11 cellular contexts compared by ENCODE assay signal in genomic region chr2:231162036-231162345, GRCh38. TPM values are rescaled to one million over a fixed set of nuclear protein-coding genes. Genes with fewer than 3 reads are reported as not detected.
DNase-seq lines count a peak whose midpoint lies in the region; ATAC-seq and TF ChIP-seq lines count a peak whose summit lies in the region.
"Had no signal": no experiment of that assay in that cellular context is flagged by ENCODE, and none has a peak within 500 bp of the region (broad histone marks: within the 10 kb centered on the region; RNA-seq: fewer than 3 reads in every experiment).

No MANE protein-coding gene starts in this region.

- 72 to 81% methylated on average over 1 of the region's 1 CpG for WGBS in thyroid gland, 2 donors

- peaks cover 43% of the 10 kb centered on the region for H3K36me3 Mint-ChIP-seq in activated CD4-positive, alpha-beta T cell treated with anti-CD3 and anti-CD28 coated beads for 36 hours (ENCODE audit: low read depth)

- POLR2A ChIA-PET in activated CD4-positive, alpha-beta T cell treated with anti-CD3 and anti-CD28 coated beads for 36 hours (lab: Charles Lee) = no interaction called here

- in situ Hi-C loops in astrocyte of the cerebellum (cut with HindIII; ENCODE audit: low sequenced_read_pairs) = no loop called here

- CTCF ChIA-PET in activated CD4-positive, alpha-beta T cell treated with anti-CD3 and anti-CD28 coated beads for 36 hours (lab: Charles Lee) = no interaction called here

- no peak overlapping the region for H3K4me3 Mint-ChIP-seq in activated CD4-positive, alpha-beta T cell treated with anti-CD3 and anti-CD28 coated beads for 36 hours
- H3K4me3 Mint-ChIP-seq: B cell had no signal

- no peaks in the 10 kb centered on the region for H3K9me3 Mint-ChIP-seq in activated CD4-positive, alpha-beta T cell treated with anti-CD3 and anti-CD28 coated beads for 36 hours (ENCODE audit: low read depth)

- peak overlapping the region; percentile 0 to 53 (median 30) for H3K27ac ChIP-seq in thyroid gland

- intact Hi-C loops in activated CD4-positive, alpha-beta T cell treated with anti-CD3 and anti-CD28 coated beads for 36 hours (cut with DNase I, micrococcal nuclease) = no loop called here
- intact Hi-C loops in thyroid gland (cut with DNase I) = no loop called here
- intact Hi-C loops in head of caudate nucleus (cut with DNase I) = no loop called here

- ATAC-seq in activated CD4-positive, alpha-beta T cell treated with anti-CD3 and anti-CD28 coated beads for 36 hours = peak; percentile 16
- no peak for ATAC-seq in HG03159 (IDR thresholded peaks at IDR 0.05; ENCODE audit: unreplicated experiment)

- no peaks in the 10 kb centered on the region for H3K27me3 Mint-ChIP-seq in activated CD4-positive, alpha-beta T cell treated with anti-CD3 and anti-CD28 coated beads for 36 hours
- H3K27me3 Mint-ChIP-seq: B cell had no signal

- H3K4me1 Mint-ChIP-seq in activated CD4-positive, alpha-beta T cell treated with anti-CD3 and anti-CD28 coated beads for 36 hours = peaks cover 20% of the 10 kb centered on the region

- H3K9me3 ChIP-seq in thyroid gland = no peaks in the 10 kb centered on the region

- TF ChIP-seq POLR2A in thyroid gland (IDR thresholded peaks at IDR 0.05) = no peak

- no peak for DNase-seq in activated CD4-positive, alpha-beta T cell treated with anti-CD3 and anti-CD28 coated beads for 36 hours
- no peak for DNase-seq in activated CD4-positive, alpha-beta T cell treated with anti-CD3 and anti-CD28 coated beads for 1 hour
- peak; percentile 93 for DNase-seq in astrocyte of the cerebellum (ENCODE audit: low read depth)
- DNase-seq in left kidney (ENCODE audit: low read depth, low spot score) = peak; percentile 74
- no peak for DNase-seq in thyroid gland
- no peak for DNase-seq in COLO668 (lab: John Stamatoyannopoulos, UW; ENCODE audit: unreplicated experiment)
- no peak for DNase-seq in head of caudate nucleus
- DNase-seq: activated CD8-positive, alpha-beta memory T cell treated with anti-CD3 and anti-CD28 coated beads, Interleukin-2, amount 50 U/mL, for 4 hours; H7 had no signal

- H3K4me1 ChIP-seq in thyroid gland = no peaks in the 10 kb centered on the region

- peak overlapping the region; percentile 65 for H3K27ac Mint-ChIP-seq in activated CD4-positive, alpha-beta T cell treated with anti-CD3 and anti-CD28 coated beads for 36 hours
- H3K27ac Mint-ChIP-seq: B cell had no signal

- no peaks in the 10 kb centered on the region for H3K27me3 ChIP-seq in thyroid gland

- no peak overlapping the region for H3K4me3 ChIP-seq in astrocyte of the cerebellum (ENCODE audit: low read depth, low read length)
- H3K4me3 ChIP-seq in thyroid gland (replicated peaks in 1 of 3) = no peak overlapping the region

- TF ChIP-seq CTCF in astrocyte of the cerebellum (IDR thresholded peaks at IDR 0.05; ENCODE audit: low read depth, low read length, missing control alignments) (no peak), thyroid gland (IDR thresholded peaks at IDR 0.05) (no peak)

- H3K36me3 ChIP-seq in thyroid gland = peaks cover 12 to 13% of the 10 kb centered on the region in 2 donors

RNA-seq across cellular contexts. Expression of gene ARMC9, which starts 36.4 kb away (rescaled TPM):
- total RNA-seq in activated CD4-positive, alpha-beta T cell treated with anti-CD3 and anti-CD28 coated beads for 36 hours = 1 to 10 TPM; 2.3 to 2.5 TPM
- total RNA-seq in thyroid gland = 10 to 100 TPM; 20.3 to 30.7 (median 28.0) TPM

RNA-seq across cellular contexts. Expression of gene HTR2B, which starts 37.1 kb away (rescaled TPM):
- total RNA-seq in activated CD4-positive, alpha-beta T cell treated with anti-CD3 and anti-CD28 coated beads for 36 hours = under 1 TPM; 0.11 TPM
- total RNA-seq in thyroid gland = 10 to 100 TPM in 1 of 4 donors, 1 to 10 TPM in 3; 2.3 to 16.8 (median 4.6) TPM
- total RNA-seq: B cell, H7 had no signal

Comparison
In these comparisons a context has a peak if more than half of its experiments do, and no peak if none do; other contexts are left out.
1. DNase-seq: peak in astrocyte of the cerebellum (single experiment) and left kidney (single experiment); none in activated CD4-positive, alpha-beta T cell treated with anti-CD3 and anti-CD28 coated beads for 36 hours (single experiment), activated CD4-positive, alpha-beta T cell treated with anti-CD3 and anti-CD28 coated beads for 1 hour (single experiment), thyroid gland (0 of 2), COLO668 (single experiment) and head of caudate nucleus (0 of 42).
2. RNA of gene ARMC9, which starts 36.4 kb away (total RNA-seq): 20.3 to 30.7 TPM in thyroid gland; 2.3 to 2.5 TPM in activated CD4-positive, alpha-beta T cell treated with anti-CD3 and anti-CD28 coated beads for 36 hours; every median in the first group is over 4 times any median in the second.